8 cellular contexts compared by ENCODE assay signal in the genomic region with DNA sequence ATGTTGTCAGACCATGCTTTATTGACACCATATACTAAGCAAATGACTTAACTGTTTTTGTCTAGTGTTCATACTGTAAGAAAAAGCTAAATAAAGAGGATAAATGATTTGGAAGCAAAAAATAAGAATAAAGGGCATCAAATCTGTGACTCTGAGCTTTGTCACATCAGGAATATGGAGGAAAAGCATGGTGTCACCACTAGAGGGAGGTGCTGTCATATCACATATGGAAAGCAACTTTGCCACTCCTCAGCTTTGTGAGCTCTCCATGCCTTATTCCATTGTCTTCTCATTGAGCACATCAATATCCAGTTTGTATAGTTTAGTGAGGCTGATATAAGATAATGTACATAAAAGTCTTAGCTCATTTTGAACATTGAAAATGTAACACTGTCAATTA. TPM values are rescaled to one million over a fixed set of nuclear protein-coding genes. Genes with fewer than 3 reads are reported as not detected.
DNase-seq lines count a peak whose midpoint lies in the region; ATAC-seq and TF ChIP-seq lines count a peak whose summit lies in the region.

No MANE protein-coding gene starts in this region.

- H3K36me3 ChIP-seq in WERI-Rb-1 (no peaks in the 10 kb centered on the region), tibial nerve (no peaks in the 10 kb centered on the region)

- H3K27ac ChIP-seq in WERI-Rb-1 (no peak overlapping the region), tibial nerve (no peak overlapping the region)

- H3K4me1 ChIP-seq in tibial nerve, result no peaks in the 10 kb centered on the region

- TF ChIP-seq EP300 in tibial nerve (IDR thresholded peaks at IDR 0.05), result no peak

- no peaks in the 10 kb centered on the region for H3K9me3 ChIP-seq in WERI-Rb-1 (ENCODE audit: severe bottlenecking)
- peaks cover 0 to 2% (median 0%) of the 10 kb centered on the region in 4 donors for H3K9me3 ChIP-seq in tibial nerve

- ATAC-seq in HG03108 (IDR thresholded peaks at IDR 0.05; ENCODE audit: unreplicated experiment) (no peak), HG03565 (IDR thresholded peaks at IDR 0.05; ENCODE audit: unreplicated experiment) (no peak)

- TF ChIP-seq POLR2A in tibial nerve (IDR thresholded peaks at IDR 0.05), result no peak

- DNase-seq in NCI-H524 (lab: John Stamatoyannopoulos, UW) (peak; percentile 15 to 43), NCI-H524 treated with DMSO at 0.1 percent for 48 hours (lab: John Stamatoyannopoulos, UW) (no peak), Kasumi-1 (lab: John Stamatoyannopoulos, UW) (peak; percentile 73 to 83), WERI-Rb-1 (peak; percentile 17), fibroblast of the conjunctiva (ENCODE audit: low read depth) (peak; percentile 43), tibial nerve (ENCODE audit: low spot score in 2 of 2) (no peak)

- peaks cover 7% of the 10 kb centered on the region for H3K27me3 ChIP-seq in WERI-Rb-1 (ENCODE audit: insufficient read depth, low read depth, severe bottlenecking)
- H3K27me3 ChIP-seq in tibial nerve, result no peaks in the 10 kb centered on the region

- H3K4me3 ChIP-seq in WERI-Rb-1 (ENCODE audit: low read depth, low read length) (no peak overlapping the region), tibial nerve (no peak overlapping the region)

- TF ChIP-seq CTCF in WERI-Rb-1 (IDR thresholded peaks at IDR 0.05; ENCODE audit: low read depth, low read length), result peak; percentile 66
- TF ChIP-seq CTCF in tibial nerve (IDR thresholded peaks at IDR 0.05), result peak; percentile 37 to 73 (median 51)

RNA-seq across cellular contexts. Expression of gene GBP1, which starts 20.8 kb away (rescaled TPM):
- 10 to 100 TPM; 21.1 to 51.8 (median 24.2) TPM for total RNA-seq in tibial nerve

RNA-seq across cellular contexts. Expression of gene GBP2, which starts 40.1 kb away (rescaled TPM):
- total RNA-seq in tibial nerve, result 10 to 100 TPM; 46.7 to 71.0 (median 55.5) TPM

Comparison
In these comparisons a context has a peak if more than half of its experiments do, and no peak if none do; other contexts are left out.
1. DNase-seq: peak in NCI-H524 (2 of 2), Kasumi-1 (2 of 2), WERI-Rb-1 (single experiment) and fibroblast of the conjunctiva (single experiment); none in NCI-H524 treated with DMSO at 0.1 percent for 48 hours (single experiment) and tibial nerve (0 of 2).